Comparison of ENCODE assay signal across 28 cellular contexts in genomic region chr20:16719421-16719820, GRCh38. TPM values are rescaled to one million over a fixed set of nuclear protein-coding genes. Genes with fewer than 3 reads are reported as not detected.
"Had no signal": no experiment of that assay in that cellular context is flagged by ENCODE, and none has a peak within 500 bp of the region (broad histone marks: within the 10 kb centered on the region; RNA-seq: fewer than 3 reads in every experiment).

No MANE protein-coding gene starts in this region.

- H3K36me3 ChIP-seq: stomach, suprapubic skin, thoracic aorta, thyroid gland, tibial artery, tibial nerve, transverse colon, upper lobe of left lung, upper lobe of right lung, uterus, vagina had no signal

- H3K9me3 ChIP-seq: suprapubic skin, testis, thoracic aorta, thyroid gland, tibial artery, transverse colon, upper lobe of left lung, upper lobe of right lung, uterus, vagina had no signal

- H3K4me1 ChIP-seq: stomach, suprapubic skin, testis, thyroid gland, tibial artery, tibial nerve, transverse colon, upper lobe of left lung, upper lobe of right lung, uterus, vagina had no signal

- H3K4me3 ChIP-seq: stomach, suprapubic skin, testis, thoracic aorta, thyroid gland, tibial artery, tibial nerve, transverse colon, upper lobe of left lung, upper lobe of right lung, uterus, vagina had no signal

- H3K27me3 ChIP-seq: testis, thyroid gland, upper lobe of left lung, uterus, vagina had no signal

- DNase-seq: stimulated activated CD4-positive, alpha-beta T cell treated with anti-CD3 and anti-CD28 coated beads, Interleukin-2, amount 100 ng/mL, for 48 hours; stimulated activated CD4-positive, alpha-beta T cell treated with anti-CD3 and anti-CD28 coated beads, Interleukin-4, amount 100 ng/mL, for 1 hour; stimulated activated CD4-positive, alpha-beta T cell treated with anti-CD3 and anti-CD28 coated beads, Interleukin-4, amount 100 ng/mL, for 24 hours; stimulated activated CD4-positive, alpha-beta T cell treated with anti-CD3 and anti-CD28 coated beads, Interleukin-4, amount 100 ng/mL, for 4 hours; stimulated activated CD8-positive, alpha-beta memory T cell treated with anti-CD3 and anti-CD28 coated beads, Interleukin-4, amount 100 ng/mL, for 48 hours; stimulated activated naive B cell treated with anti-CD40 and anti-IgM and Interleukin-4, amounts not matched to agents 10 μg/mL and 1 μg/mL and 100 μg/mL, for 72 hours; stimulated activated naive CD4-positive, alpha-beta T cell; stimulated activated naive CD4-positive, alpha-beta T cell treated with Interleukin-2 at 50 U/mL for 16 hours; stimulated activated naive CD8-positive, alpha-beta T cell treated with anti-CD3 and anti-CD28 coated beads, Interleukin-15, amount 100 ng/mL, for 72 hours; stimulated activated naive CD8-positive, alpha-beta T cell treated with anti-CD3 and anti-CD28 coated beads, Interleukin-15, Interleukin-2, amounts not matched to agents 100 U/mL and 50 U/mL, for 24 hours; stomach; substantia nigra; testis; thyroid gland; tibial artery; transverse colon; trophoblast cell; upper lobe of left lung; upper lobe of right lung; uterus had no signal

- FAIRE-seq: urothelium cell line had no signal

- H3K27ac ChIP-seq: stomach, suprapubic skin, testis, thoracic aorta, thyroid gland, tibial artery, tibial nerve, transverse colon, upper lobe of left lung, upper lobe of right lung, uterus, vagina had no signal

RNA-seq across cellular contexts. Expression of gene OTOR, which starts 28.7 kb away (rescaled TPM):
- total RNA-seq: stomach, subcutaneous adipose tissue, suprapubic skin, testis, thoracic aorta, thyroid gland, tibial nerve, transverse colon, upper lobe of left lung, upper lobe of right lung, ureter, uterus, vagina had no signal
- polyA plus RNA-seq: stomach, urinary bladder had no signal
